ENCODE assay signal across 20 cellular contexts in genomic region chr5:177225798-177226197, GRCh38.
"Had no signal": no experiment of that assay in that cellular context is flagged by ENCODE, and none has a peak within 500 bp of the region (broad histone marks: within the 10 kb centered on the region; RNA-seq: fewer than 3 reads in every experiment).

No MANE protein-coding gene starts in this region.

- H3K4me3 Mint-ChIP-seq: immature natural killer cell had no signal

- H3K9me3 ChIP-seq: esophagus muscularis mucosa, gastroesophageal sphincter, heart left ventricle, left lung, lower lobe of right lung had no signal

- H3K27ac ChIP-seq: coronary artery, dorsolateral prefrontal cortex, esophagus muscularis mucosa, foreskin keratinocyte, gastroesophageal sphincter, heart left ventricle, hepatocyte, left lung, lower lobe of right lung had no signal

- ATAC-seq: foreskin keratinocyte, gastroesophageal sphincter, heart left ventricle, left lung, left ventricle myocardium superior, lower lobe of right lung had no signal

- H3K4me2 ChIP-seq: hepatocyte had no signal

- H3K9me3 Mint-ChIP-seq: immature natural killer cell had no signal

- H2AFZ ChIP-seq: hepatocyte had no signal

- H3K4me3 ChIP-seq: coronary artery, dorsolateral prefrontal cortex, esophagus muscularis mucosa, gastroesophageal sphincter, heart left ventricle, hepatocyte, left lung, lower lobe of right lung had no signal

- H3K27ac Mint-ChIP-seq: immature natural killer cell had no signal

- H3K4me1 ChIP-seq: left lung, lower lobe of right lung had no signal

- DNase-seq: dermis blood vessel endothelial cell; dorsolateral prefrontal cortex; effector CD4-positive, alpha-beta T cell; effector memory CD4-positive, alpha-beta T cell; foreskin keratinocyte; heart left ventricle; hypothalamus; immature natural killer cell; islet precursor cell; kidney; kidney glomerular epithelial cell; left lung; left ventricle myocardium superior; lower lobe of right lung; mesendoderm; midbrain had no signal

- H3K27me3 ChIP-seq: dorsolateral prefrontal cortex, esophagus muscularis mucosa, foreskin keratinocyte, gastroesophageal sphincter, heart left ventricle, hepatocyte, left lung had no signal
